10 cellular contexts compared by ENCODE assay signal in genomic region chr12:121096199-121096798, GRCh38. TPM values are rescaled to one million over a fixed set of nuclear protein-coding genes. Genes with fewer than 3 reads are reported as not detected.
DNase-seq lines count a peak whose midpoint lies in the region; ATAC-seq, FAIRE-seq and TF ChIP-seq lines count a peak whose summit lies in the region.
"Had no signal": no experiment of that assay in that cellular context is flagged by ENCODE, and none has a peak within 500 bp of the region (broad histone marks: within the 10 kb centered on the region; RNA-seq: fewer than 3 reads in every experiment).

No MANE protein-coding gene starts in this region.

- WGBS in A549 (ENCODE audit: missing lambda C conversion rate): 20% methylated on average over 10 of the region's 11 CpGs
- 31% methylated on average over 11 of the region's 11 CpGs for WGBS in liver

- no peak overlapping the region for H3K9ac ChIP-seq in liver (ENCODE audit: low read depth in 1 of 2, low read length in 2 of 2)

- peak overlapping the region; percentile 84 for H3K4me2 ChIP-seq in A549

- H3K4me1 ChIP-seq in A549 (peaks cover 8% of the 10 kb centered on the region; the same call in 1 of the 3 replicates), liver (ENCODE audit: control insufficient read depth in 4 of 4, insufficient read depth in 4 of 4, low read length in 3 of 4) (peaks cover 8 to 12% (median 10%) of the 10 kb centered on the region in 4 donors)

- no peak overlapping the region for H3K27ac ChIP-seq in A549
- H3K27ac ChIP-seq in liver (ENCODE audit: low read depth in 1 of 2, low read length in 2 of 2): no peak overlapping the region
- H3K27ac ChIP-seq in substantia nigra (ENCODE audit: low read depth, low read length, poor library complexity, severe bottlenecking): no peak overlapping the region
- H3K27ac ChIP-seq: thyroid gland had no signal

- peak overlapping the region in 2 of 3 donors; percentile 83 to 91 for H3K4me3 Mint-ChIP-seq in T-cell

- CTCF ChIA-PET in A549 (lab: Yijun Ruan, JAX) (interaction anchor here (0.6 to 4.5 kb wide), 36 partner anchors 10 to 515 kb away, joined by 3 to 40 read pairs (median 4); partner anchors contain the start of genes C12orf43, HNF1A and POP5), T-cell (lab: Charles Lee) (interaction anchor here (0.6 to 2.4 kb wide), 6 partner anchors 32 to 143 kb away, joined by 3 to 15 read pairs (median 3); no protein-coding TSS in a partner anchor)

- no peak for DNase-seq in A549 (ENCODE audit: low read depth in 1 of 2, low spot score in 1 of 2)
- no peak for DNase-seq in T-cell
- no peak for DNase-seq in substantia nigra (lab: John Stamatoyannopoulos, UW)
- no peak for DNase-seq in GM10266 (ENCODE audit: extremely low spot score)
- DNase-seq in superior temporal gyrus (ENCODE audit: extremely low spot score): no peak
- DNase-seq: NCI-H2107 had no signal

- H3K9me3 ChIP-seq in A549 (0 out of 3 replicates have a peak, but pooled peaks cover 9% of the 10 kb centered on the region), liver (ENCODE audit: control insufficient read depth in 4 of 4, low read length in 3 of 4) (no peaks in the 10 kb centered on the region)
- H3K9me3 ChIP-seq: thyroid gland had no signal

- POLR2A ChIA-PET in A549 (lab: Yijun Ruan, JAX) (interaction anchor here (0.6 to 0.7 kb wide), 2 partner anchors 193 to 195 kb away, joined by 3 to 5 read pairs; no protein-coding TSS in a partner anchor), T-cell (lab: Charles Lee) (interaction anchor here in 1 of 2 donors (0.7 kb wide), 1 partner anchor 39 kb away, joined by 4 read pairs; no protein-coding TSS in a partner anchor)

- no peaks in the 10 kb centered on the region for H3K36me3 ChIP-seq in liver (ENCODE audit: control insufficient read depth in 4 of 4, insufficient read depth in 3 of 4, low read depth in 1 of 4, low read length in 3 of 4)
- H3K36me3 ChIP-seq: thyroid gland had no signal

- no peak for TF ChIP-seq RAD21 in A549 (conservative IDR thresholded peaks at IDR 0.05 in 1 of 2, IDR thresholded peaks at IDR 0.05 in 1 of 2)
- TF ChIP-seq RAD21 in liver (IDR thresholded peaks at IDR 0.05): no peak

- no peak for TF ChIP-seq EP300 in A549 (IDR thresholded peaks at IDR 0.05)

- peaks cover 0 to 4% of the 10 kb centered on the region in 2 donors for H3K27me3 Mint-ChIP-seq in T-cell

- peaks cover 0 to 7% (median 4%) of the 10 kb centered on the region in 3 donors for H3K9me3 Mint-ChIP-seq in T-cell

- FAIRE-seq in A549 (lab: Jason Lieb, UNC): no peak

- no peaks in the 10 kb centered on the region for H3K27me3 ChIP-seq in liver (ENCODE audit: control insufficient read depth in 4 of 4, insufficient read depth in 4 of 4, low read length in 3 of 4)
- H3K27me3 ChIP-seq: thyroid gland had no signal

- TF ChIP-seq POLR2A in A549 (IDR thresholded peaks at IDR 0.05; ENCODE audit: low read length): no peak

- TF ChIP-seq CTCF in A549 (IDR thresholded peaks at IDR 0.05): no peak
- no peak for TF ChIP-seq CTCF in GM12875 (IDR thresholded peaks at IDR 0.05; ENCODE audit: borderline replicate concordance, insufficient read depth, low read depth, low read length)
- no peak for TF ChIP-seq CTCF in liver (IDR thresholded peaks at IDR 0.05; ENCODE audit: low read depth, low read length, missing input control)
- no peak for TF ChIP-seq CTCF in GM10266 (IDR thresholded peaks at IDR 0.05; ENCODE audit: control insufficient read depth, insufficient read depth, low read depth, missing control alignments)

- H3K4me1 Mint-ChIP-seq in T-cell: peaks cover 40 to 43% (median 42%) of the 10 kb centered on the region in 3 donors

- ATAC-seq in A549: no peak
- ATAC-seq in T-cell (replicated peaks in 1 of 4): peak in 2 of 4 experiments; percentile 6 to 9
- no peak for ATAC-seq in HG03342 (IDR thresholded peaks at IDR 0.05; ENCODE audit: unreplicated experiment)

- peak overlapping the region; percentile 39; the same call in 1 of the 3 replicates for H3K4me3 ChIP-seq in A549
- peak overlapping the region; percentile 13 for H3K4me3 ChIP-seq in GM12875 (ENCODE audit: low read depth, low read length)
- peak overlapping the region in 2 of 3 donors; percentile 36 to 69 for H3K4me3 ChIP-seq in liver (ENCODE audit: low read depth in 1 of 3, low read length in 3 of 3)

- H3K27ac Mint-ChIP-seq in T-cell: peak overlapping the region; percentile 22 to 58

- no peaks in the 10 kb centered on the region for H3K36me3 Mint-ChIP-seq in T-cell

TF ChIP-seq in A549, 52 proteins besides CTCF, POLR2A, EP300 and RAD21:
- TF ChIP-seq PHF8 (IDR thresholded peaks at IDR 0.05; ENCODE audit: borderline replicate concordance, low read depth) (no peak), NR3C1 (IDR thresholded peaks at IDR 0.05) (no peak), KDM1A (IDR thresholded peaks at IDR 0.05; ENCODE audit: low read depth) (no peak), ESRRA (IDR thresholded peaks at IDR 0.05; ENCODE audit: borderline replicate concordance, low read length) (no peak), CEBPB (IDR thresholded peaks at IDR 0.05) (no peak)
- TF ChIP-seq, protein P1, sequence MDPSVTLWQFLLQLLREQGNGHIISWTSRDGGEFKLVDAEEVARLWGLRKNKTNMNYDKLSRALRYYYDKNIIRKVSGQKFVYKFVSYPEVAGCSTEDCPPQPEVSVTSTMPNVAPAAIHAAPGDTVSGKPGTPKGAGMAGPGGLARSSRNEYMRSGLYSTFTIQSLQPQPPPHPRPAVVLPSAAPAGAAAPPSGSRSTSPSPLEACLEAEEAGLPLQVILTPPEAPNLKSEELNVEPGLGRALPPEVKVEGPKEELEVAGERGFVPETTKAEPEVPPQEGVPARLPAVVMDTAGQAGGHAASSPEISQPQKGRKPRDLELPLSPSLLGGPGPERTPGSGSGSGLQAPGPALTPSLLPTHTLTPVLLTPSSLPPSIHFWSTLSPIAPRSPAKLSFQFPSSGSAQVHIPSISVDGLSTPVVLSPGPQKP (IDR thresholded peaks at IDR 0.05; ENCODE audit: low read depth, low read length): no peak

TF ChIP-seq in liver, 16 proteins besides CTCF, POLR2A, EP300 and RAD21 (continues in another document):
- TF ChIP-seq, protein P2, sequence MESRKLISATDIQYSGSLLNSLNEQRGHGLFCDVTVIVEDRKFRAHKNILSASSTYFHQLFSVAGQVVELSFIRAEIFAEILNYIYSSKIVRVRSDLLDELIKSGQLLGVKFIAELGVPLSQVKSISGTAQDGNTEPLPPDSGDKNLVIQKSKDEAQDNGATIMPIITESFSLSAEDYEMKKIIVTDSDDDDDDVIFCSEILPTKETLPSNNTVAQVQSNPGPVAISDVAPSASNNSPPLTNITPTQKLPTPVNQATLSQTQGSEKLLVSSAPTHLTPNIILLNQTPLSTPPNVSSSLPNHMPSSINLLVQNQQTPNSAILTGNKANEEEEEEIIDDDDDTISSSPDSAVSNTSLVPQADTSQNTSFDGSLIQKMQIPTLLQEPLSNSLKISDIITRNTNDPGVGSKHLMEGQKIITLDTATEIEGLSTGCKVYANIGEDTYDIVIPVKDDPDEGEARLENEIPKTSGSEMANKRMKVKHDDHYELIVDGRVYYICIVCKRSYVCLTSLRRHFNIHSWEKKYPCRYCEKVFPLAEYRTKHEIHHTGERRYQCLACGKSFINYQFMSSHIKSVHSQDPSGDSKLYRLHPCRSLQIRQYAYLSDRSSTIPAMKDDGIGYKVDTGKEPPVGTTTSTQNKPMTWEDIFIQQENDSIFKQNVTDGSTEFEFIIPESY (IDR thresholded peaks at IDR 0.05): no peak
- TF ChIP-seq TAF1 (conservative IDR thresholded peaks at IDR 0.05): no peak
- TF ChIP-seq SP1 (IDR thresholded peaks at IDR 0.05): no peak
- TF ChIP-seq FOXA2 (IDR thresholded peaks at IDR 0.05): no peak
- TF ChIP-seq GABPA (IDR thresholded peaks at IDR 0.05 in 1 of 2, conservative IDR thresholded peaks at IDR 0.05 in 1 of 2): no peak
- no peak for TF ChIP-seq YY1 (IDR thresholded peaks at IDR 0.05)
- TF ChIP-seq ATF3 (IDR thresholded peaks at IDR 0.05): no peak
- TF ChIP-seq, protein P3, sequence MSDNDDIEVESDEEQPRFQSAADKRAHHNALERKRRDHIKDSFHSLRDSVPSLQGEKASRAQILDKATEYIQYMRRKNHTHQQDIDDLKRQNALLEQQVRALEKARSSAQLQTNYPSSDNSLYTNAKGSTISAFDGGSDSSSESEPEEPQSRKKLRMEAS (IDR thresholded peaks at IDR 0.05): no peak
- TF ChIP-seq NR2F2 (IDR thresholded peaks at IDR 0.05): no peak

RNA-seq across cellular contexts. Expression of gene P2RX7, which starts 36.4 kb away (rescaled TPM):
- 0.03 TPM in 1 of 2 replicates, not detected in the other for polyA plus RNA-seq in A549 (2011; rRNA removed)
- not detected in 2 replicates for polyA plus RNA-seq in A549 (2012; cell fraction: cytosol; rRNA removed)
- not detected in 2 replicates for polyA plus RNA-seq in A549 (2012; cell fraction: nucleus; rRNA removed)
- not detected in 3 replicates for polyA plus RNA-seq in A549 (2017; fragmentation: RNase III; extraction: RNeasy Plus Mini Kit Qiagen cat#74134 plus additional on column Dnase treatment)
- not detected in 2 replicates for polyA minus RNA-seq in A549 (2011; rRNA and poly(A)+ RNA removed)
- total RNA-seq in T-cell: 10 to 100 TPM in 1 of 5 donors, 1 to 10 TPM in 4; 4.6 to 11.0 (median 6.9) TPM
- total RNA-seq in liver: 1 to 10 TPM; 2.4 to 3.2 TPM
- polyA plus RNA-seq in liver: 1 to 10 TPM; 1.2 to 2.0 TPM

RNA-seq across cellular contexts. Expression of gene OASL, which starts 57.3 kb away (rescaled TPM):
- polyA plus RNA-seq in A549 (2011; rRNA removed): 0.61 and 0.81 TPM in 2 replicates
- 0.21 and 0.26 TPM in 2 replicates for polyA plus RNA-seq in A549 (2012; cell fraction: cytosol; rRNA removed)
- 0.25 and 0.31 TPM in 2 replicates for polyA plus RNA-seq in A549 (2012; cell fraction: nucleus; rRNA removed)
- polyA plus RNA-seq in A549 (2017; fragmentation: RNase III; extraction: RNeasy Plus Mini Kit Qiagen cat#74134 plus additional on column Dnase treatment): 0.64 to 0.94 TPM (median 0.90 TPM) in 3 replicates
- polyA minus RNA-seq in A549 (2011; rRNA and poly(A)+ RNA removed): 0.39 and 0.41 TPM in 2 replicates
- total RNA-seq in T-cell: 10 to 100 TPM in 2 of 5 donors, 1 to 10 TPM in 3; 6.0 to 17.6 (median 8.9) TPM
- total RNA-seq in liver: 1 to 10 TPM in 1 of 2 donors, under 1 TPM in 1; 0.89 to 2.5 TPM
- polyA plus RNA-seq in liver: 1 to 10 TPM; 3.7 to 4.5 TPM
